In genomic region chr1:224456637-224456953, GRCh38 we compare ENCODE assay signal across 10 cellular contexts. TPM values are rescaled to one million over a fixed set of nuclear protein-coding genes. Genes with fewer than 3 reads are reported as not detected.
A peak's percentile ranks its signal among the peaks of the same experiment; 100 is the strongest.
DNase-seq lines count a peak whose midpoint lies in the region; ATAC-seq and TF ChIP-seq lines count a peak whose summit lies in the region.
"Had no signal": no experiment of that assay in that cellular context is flagged by ENCODE, and none has a peak within 500 bp of the region (broad histone marks: within the 10 kb centered on the region; RNA-seq: fewer than 3 reads in every experiment).

No MANE protein-coding gene starts in this region.

- ATAC-seq in left ventricle myocardium superior (no peak), GM21619 (IDR thresholded peaks at IDR 0.05; ENCODE audit: unreplicated experiment) (no peak)

- no peaks in the 10 kb centered on the region for H3K9me3 ChIP-seq in right atrium auricular region
- H3K9me3 ChIP-seq in duodenal mucosa (ENCODE audit: control insufficient read depth in 1 of 2, low read length in 2 of 2): no peaks in the 10 kb centered on the region
- H3K9me3 ChIP-seq in neuronal stem cell (replicated peaks in 1 of 2; ENCODE audit: control insufficient read depth in 2 of 2, insufficient read depth in 1 of 2, low read depth in 1 of 2, low read length in 2 of 2): no peaks in the 10 kb centered on the region
- H3K9me3 ChIP-seq: SJCRH30 had no signal

- H3K9me3 Mint-ChIP-seq in activated CD4-positive, alpha-beta memory T cell treated with anti-CD3 and anti-CD28 coated beads, Interleukin-2, amount 10 ng/mL, durations not matched to agents 7 days and 5 days: no peaks in the 10 kb centered on the region

- no peak overlapping the region for H3K4me3 Mint-ChIP-seq in activated CD4-positive, alpha-beta memory T cell treated with anti-CD3 and anti-CD28 coated beads, Interleukin-2, amount 10 ng/mL, durations not matched to agents 7 days and 5 days

- no peak for DNase-seq in right atrium auricular region (ENCODE audit: low spot score)
- DNase-seq in left ventricle myocardium superior: no peak
- no peak for DNase-seq in neuronal stem cell (ENCODE audit: low spot score)
- DNase-seq in NCI-H1694 treated with DMSO at 0.1 percent for 48 hours (lab: John Stamatoyannopoulos, UW): no peak
- no peak for DNase-seq in NCI-H748 treated with DMSO at 0.1 percent for 48 hours (lab: John Stamatoyannopoulos, UW)
- no peak for DNase-seq in activated CD4-positive, alpha-beta memory T cell treated with anti-CD3 and anti-CD28 coated beads, Interleukin-2, amount 10 ng/mL, durations not matched to agents 7 days and 5 days
- DNase-seq: NCI-H187 treated with DMSO at 0.1 percent for 48 hours, SJCRH30 had no signal

- CTCF ChIA-PET in activated CD4-positive, alpha-beta memory T cell treated with anti-CD3 and anti-CD28 coated beads, Interleukin-2, amount 10 ng/mL, durations not matched to agents 7 days and 5 days (lab: Charles Lee): interaction anchor here (0.7 to 4.5 kb wide), 26 partner anchors 9 to 1466 kb away, joined by 3 to 42 read pairs (median 4); partner anchors contain the start of genes DEGS1, FBXO28 and WDR26

- no peak overlapping the region for H2BK12ac ChIP-seq in neuronal stem cell (ENCODE audit: low read length)

- no peak overlapping the region for H3K14ac ChIP-seq in neuronal stem cell (ENCODE audit: low read length)

- no peak overlapping the region for H2BK5ac ChIP-seq in neuronal stem cell (ENCODE audit: low read length)

- H3K27ac Mint-ChIP-seq in activated CD4-positive, alpha-beta memory T cell treated with anti-CD3 and anti-CD28 coated beads, Interleukin-2, amount 10 ng/mL, durations not matched to agents 7 days and 5 days: no peak overlapping the region

- H4K8ac ChIP-seq in neuronal stem cell (ENCODE audit: low read depth, low read length): peak overlapping the region; percentile 94

- peak overlapping the region; percentile 72 for H3K4ac ChIP-seq in neuronal stem cell (ENCODE audit: low read length)

- H2AK5ac ChIP-seq in neuronal stem cell (ENCODE audit: low read depth, low read length): peak overlapping the region; percentile 56

- WGBS in neuronal stem cell (ENCODE audit: extremely low coverage in 2 of 2, insufficient read length in 2 of 2, insufficient replicate concordance in 1 of 2), 2 donors: no CpG with 5 or more reads among the region's 7 CpGs

- no peaks in the 10 kb centered on the region for H3K27me3 Mint-ChIP-seq in activated CD4-positive, alpha-beta memory T cell treated with anti-CD3 and anti-CD28 coated beads, Interleukin-2, amount 10 ng/mL, durations not matched to agents 7 days and 5 days

- no peak overlapping the region for H4K91ac ChIP-seq in neuronal stem cell (ENCODE audit: low read depth, low read length, poor library complexity)

- no peak overlapping the region for H3K4me3 ChIP-seq in right atrium auricular region
- H3K4me3 ChIP-seq in duodenal mucosa (ENCODE audit: low read depth in 1 of 2, low read length in 2 of 2): no peak overlapping the region
- H3K4me3 ChIP-seq in neuronal stem cell (ENCODE audit: low read length in 2 of 2): peak overlapping the region in 1 of 2 donors; percentile 9
- H3K4me3 ChIP-seq: SJCRH30 had no signal

- no peak for TF ChIP-seq CTCF in right atrium auricular region (IDR thresholded peaks at IDR 0.05)

- H2BK15ac ChIP-seq in neuronal stem cell (ENCODE audit: low read length): peak overlapping the region; percentile 26

- peak overlapping the region; percentile 48 for H2BK120ac ChIP-seq in neuronal stem cell (ENCODE audit: low read depth, low read length)

- peak overlapping the region; percentile 69 for H2AFZ ChIP-seq in neuronal stem cell (ENCODE audit: low read length)

- H3K27ac ChIP-seq in right atrium auricular region (peak overlapping the region; percentile 76 to 78), duodenal mucosa (ENCODE audit: low read depth, low read length) (peak overlapping the region; percentile 27), neuronal stem cell (replicated peaks; ENCODE audit: low read length) (no peak overlapping the region)
- H3K27ac ChIP-seq: SJCRH30 had no signal

- H3K36me3 ChIP-seq in right atrium auricular region (no peaks in the 10 kb centered on the region), duodenal mucosa (ENCODE audit: control insufficient read depth in 1 of 2, insufficient read depth in 2 of 2, low read length in 2 of 2) (no peaks in the 10 kb centered on the region), neuronal stem cell (replicated peaks in 1 of 2; ENCODE audit: control insufficient read depth in 2 of 2, insufficient read depth in 2 of 2, low read length in 2 of 2) (no peaks in the 10 kb centered on the region)
- H3K36me3 ChIP-seq: SJCRH30 had no signal

- H3K27me3 ChIP-seq in right atrium auricular region: no peaks in the 10 kb centered on the region
- H3K27me3 ChIP-seq in duodenal mucosa (ENCODE audit: control insufficient read depth in 1 of 2, insufficient read depth in 2 of 2, low read length in 2 of 2): no peaks in the 10 kb centered on the region
- H3K27me3 ChIP-seq in neuronal stem cell (ENCODE audit: control insufficient read depth in 3 of 3, insufficient read depth in 3 of 3, low read depth in 1 of 3, low read length in 3 of 3): no peaks in the 10 kb centered on the region
- H3K27me3 ChIP-seq: SJCRH30 had no signal

- POLR2A ChIA-PET in activated CD4-positive, alpha-beta memory T cell treated with anti-CD3 and anti-CD28 coated beads, Interleukin-2, amount 10 ng/mL, durations not matched to agents 7 days and 5 days (lab: Charles Lee): interaction anchor here (0.6 to 3.4 kb wide), 7 partner anchors 9 to 341 kb away, joined by 3 to 27 read pairs (median 4); no protein-coding TSS in a partner anchor

- H3K4me1 Mint-ChIP-seq in activated CD4-positive, alpha-beta memory T cell treated with anti-CD3 and anti-CD28 coated beads, Interleukin-2, amount 10 ng/mL, durations not matched to agents 7 days and 5 days: peaks cover 24% of the 10 kb centered on the region

- peak overlapping the region in 1 of 2 donors; percentile 20 for H3K9ac ChIP-seq in duodenal mucosa (ENCODE audit: low read depth in 1 of 2, low read length in 2 of 2)
- no peak overlapping the region for H3K9ac ChIP-seq in neuronal stem cell (ENCODE audit: low read depth, low read length, poor library complexity)

- no peak overlapping the region for H3K4me2 ChIP-seq in neuronal stem cell (ENCODE audit: insufficient read depth, low read length, poor library complexity, severe bottlenecking)

- intact Hi-C loops in left ventricle myocardium superior (cut with micrococcal nuclease): loop anchor here (5.0 kb wide), 1 partner anchor 339 kb away; no protein-coding TSS in a partner anchor

- H3K23ac ChIP-seq in neuronal stem cell (ENCODE audit: low read depth, low read length, poor library complexity): no peak overlapping the region

- H3K18ac ChIP-seq in neuronal stem cell (ENCODE audit: low read length): peak overlapping the region; percentile 84

- H3K79me1 ChIP-seq in neuronal stem cell (ENCODE audit: low read depth, low read length): no peaks in the 10 kb centered on the region

- H3K4me1 ChIP-seq in right atrium auricular region (peaks cover 0 to 26% of the 10 kb centered on the region in 2 donors), duodenal mucosa (ENCODE audit: control insufficient read depth in 1 of 2, insufficient read depth in 2 of 2, low read length in 2 of 2) (peaks cover 21 to 34% of the 10 kb centered on the region in 2 donors), neuronal stem cell (ENCODE audit: control insufficient read depth in 2 of 2, insufficient read depth in 1 of 2, low read depth in 1 of 2, low read length in 2 of 2) (peaks cover 9 to 22% of the 10 kb centered on the region in 2 donors)
- H3K4me1 ChIP-seq: SJCRH30 had no signal

- no peaks in the 10 kb centered on the region for H3K36me3 Mint-ChIP-seq in activated CD4-positive, alpha-beta memory T cell treated with anti-CD3 and anti-CD28 coated beads, Interleukin-2, amount 10 ng/mL, durations not matched to agents 7 days and 5 days (ENCODE audit: low read depth)

RNA-seq across cellular contexts. Expression of gene WDR26, which starts 22.0 kb away (rescaled TPM):
- total RNA-seq in right atrium auricular region (10 to 100 TPM; 44.6 to 54.5 TPM), left ventricle myocardium superior (62.9 TPM)
- polyA plus RNA-seq in neuronal stem cell (2013, experiment 1 of 2): 32.0 TPM
- polyA plus RNA-seq in neuronal stem cell (2013, experiment 2 of 2): 32.0 TPM
- 100 to 1,000 TPM; 114 to 118 TPM for total RNA-seq in activated CD4-positive, alpha-beta memory T cell treated with anti-CD3 and anti-CD28 coated beads, Interleukin-2, amount 10 ng/mL, durations not matched to agents 7 days and 5 days
